Comparison of ENCODE assay signal across 17 cellular contexts in the genomic region with DNA sequence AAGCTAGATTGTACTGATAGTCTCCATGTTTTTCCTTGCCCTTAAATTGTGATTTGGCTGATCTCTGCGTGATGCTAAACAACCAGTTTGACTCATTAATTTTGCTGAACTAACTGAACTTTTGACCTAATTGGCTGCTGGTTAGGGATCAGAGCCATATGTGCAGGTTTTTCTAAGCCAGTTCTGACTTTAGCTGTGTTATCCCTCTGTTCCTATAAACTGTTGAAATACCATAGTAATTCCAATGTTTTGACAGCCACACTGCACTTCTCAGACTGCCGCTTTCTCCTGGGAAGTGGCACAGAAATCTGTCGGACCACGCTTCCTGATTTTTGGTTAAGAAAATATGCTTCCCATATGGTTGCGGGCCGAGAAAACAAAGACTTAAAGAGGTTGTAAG. TPM values are rescaled to one million over a fixed set of nuclear protein-coding genes. Genes with fewer than 3 reads are reported as not detected.
DNase-seq lines count a peak whose midpoint lies in the region; ATAC-seq and TF ChIP-seq lines count a peak whose summit lies in the region.
"Had no signal": no experiment of that assay in that cellular context is flagged by ENCODE, and none has a peak within 500 bp of the region (broad histone marks: within the 10 kb centered on the region; RNA-seq: fewer than 3 reads in every experiment).

No MANE protein-coding gene starts in this region.

- no peaks in the 10 kb centered on the region for H3K9me3 Mint-ChIP-seq in activated T-helper 17 cell treated with anti-CD3 and anti-CD28 coated beads, Interleukin-2, amount 50 U/mL, for 72 hours
- H3K9me3 Mint-ChIP-seq: CD4-positive, alpha-beta T cell had no signal

- H3K4me1 Mint-ChIP-seq in activated T-helper 17 cell treated with anti-CD3 and anti-CD28 coated beads, Interleukin-2, amount 50 U/mL, for 72 hours = peaks cover 5% of the 10 kb centered on the region

- H3K4me3 ChIP-seq in WI38 (ENCODE audit: low read depth, low read length) = peak overlapping the region; percentile 4; the same call in 1 of the 2 replicates
- no peak overlapping the region for H3K4me3 ChIP-seq in fibroblast of pulmonary artery (replicated peaks; ENCODE audit: low read depth, low read length)
- H3K4me3 ChIP-seq in skeletal muscle cell (ENCODE audit: low read depth, low read length) = no peak overlapping the region
- H3K4me3 ChIP-seq: colonic mucosa, mucosa of descending colon, prostate gland, thyroid gland had no signal

- peak; percentile 50 for DNase-seq in GM03348 (ENCODE audit: low spot score)
- peak; percentile 26 for DNase-seq in fibroblast of pulmonary artery (ENCODE audit: low read depth)
- peak; percentile 25 for DNase-seq in skeletal muscle cell (ENCODE audit: low read depth)
- no peak for DNase-seq in NCI-H2227 treated with DMSO at 0.1 percent for 48 hours (lab: John Stamatoyannopoulos, UW)
- DNase-seq: CD4-positive, alpha-beta T cell; colonic mucosa; islet precursor cell; mucosa of descending colon; NCI-H1436 treated with DMSO at 0.1 percent for 48 hours; NCI-H526; thyroid gland had no signal

- H3K27me3 Mint-ChIP-seq in activated T-helper 17 cell treated with anti-CD3 and anti-CD28 coated beads, Interleukin-2, amount 50 U/mL, for 72 hours = no peaks in the 10 kb centered on the region
- H3K27me3 Mint-ChIP-seq: CD4-positive, alpha-beta T cell had no signal

- H3K36me3 Mint-ChIP-seq in activated T-helper 17 cell treated with anti-CD3 and anti-CD28 coated beads, Interleukin-2, amount 50 U/mL, for 72 hours (ENCODE audit: low read depth) = peaks cover 11% of the 10 kb centered on the region

- no peak overlapping the region for H3K27ac Mint-ChIP-seq in activated T-helper 17 cell treated with anti-CD3 and anti-CD28 coated beads, Interleukin-2, amount 50 U/mL, for 72 hours
- H3K27ac Mint-ChIP-seq: CD4-positive, alpha-beta T cell had no signal

- no peak for ATAC-seq in GM19324 (IDR thresholded peaks at IDR 0.05; ENCODE audit: low FRiP score, unreplicated experiment)
- no peak for ATAC-seq in HG02571 (IDR thresholded peaks at IDR 0.05; ENCODE audit: unreplicated experiment)
- ATAC-seq in activated T-helper 17 cell treated with anti-CD3 and anti-CD28 coated beads, Interleukin-2, amount 50 U/mL, for 72 hours (replicated peaks) = no peak
- ATAC-seq: activated CD4-positive, CD25-positive, alpha-beta regulatory T cell treated with anti-CD3 and anti-CD28 coated beads, Interleukin-2, amount 50 U/mL, for 24 hours; mucosa of descending colon had no signal

- TF ChIP-seq CTCF in WI38 (IDR thresholded peaks at IDR 0.05; ENCODE audit: low read depth, low read length) = no peak
- TF ChIP-seq CTCF in fibroblast of pulmonary artery (IDR thresholded peaks at IDR 0.05; ENCODE audit: low read length, missing control alignments) = no peak

- H3K4me3 Mint-ChIP-seq in activated T-helper 17 cell treated with anti-CD3 and anti-CD28 coated beads, Interleukin-2, amount 50 U/mL, for 72 hours = no peak overlapping the region
- H3K4me3 Mint-ChIP-seq: CD4-positive, alpha-beta T cell had no signal

RNA-seq across cellular contexts. Expression of gene TBXAS1, which starts 42.2 kb away (rescaled TPM):
- 10 to 100 TPM; 17.8 to 22.0 TPM for total RNA-seq in activated T-helper 17 cell treated with anti-CD3 and anti-CD28 coated beads, Interleukin-2, amount 50 U/mL, for 72 hours
